In genomic region chr1:8660455-8660854, GRCh38 we compare ENCODE assay signal across 8 cellular contexts.
DNase-seq lines count a peak whose midpoint lies in the region; ATAC-seq and TF ChIP-seq lines count a peak whose summit lies in the region.

No MANE protein-coding gene starts in this region.

- TF ChIP-seq CTCF in fibroblast of villous mesenchyme (IDR thresholded peaks at IDR 0.05; ENCODE audit: insufficient read depth, low read depth, low read length): no peak

- ATAC-seq in HG03521 (IDR thresholded peaks at IDR 0.05; ENCODE audit: unreplicated experiment) (no peak), HG03520 (IDR thresholded peaks at IDR 0.05; ENCODE audit: unreplicated experiment) (no peak)

- no peak overlapping the region for H3K4me3 ChIP-seq in fibroblast of villous mesenchyme (ENCODE audit: low read depth, low read length)

- DNase-seq in CMK (ENCODE audit: low read depth) (peak; percentile 32), RPMI7951 (ENCODE audit: low read depth) (peak; percentile 93), fibroblast of villous mesenchyme (ENCODE audit: low read depth) (peak; percentile 88), pons (ENCODE audit: low spot score) (peak; percentile 73), COLO668 (lab: John Stamatoyannopoulos, UW; ENCODE audit: unreplicated experiment) (no peak)
- DNase-seq in activated T-cell treated with anti-CD3 and anti-CD28 coated beads, Interleukin-2, amount 50 U/mL, for 1 hour: no peak

Comparison
In these comparisons a context has a peak if more than half of its experiments do, and no peak if none do; other contexts are left out.
1. DNase-seq: peak in CMK (single experiment), RPMI7951 (single experiment), fibroblast of villous mesenchyme (single experiment) and pons (single experiment); none in COLO668 (single experiment) and activated T-cell treated with anti-CD3 and anti-CD28 coated beads, Interleukin-2, amount 50 U/mL, for 1 hour (single experiment).